Comparison of ENCODE assay signal across 13 cellular contexts in the genomic region with DNA sequence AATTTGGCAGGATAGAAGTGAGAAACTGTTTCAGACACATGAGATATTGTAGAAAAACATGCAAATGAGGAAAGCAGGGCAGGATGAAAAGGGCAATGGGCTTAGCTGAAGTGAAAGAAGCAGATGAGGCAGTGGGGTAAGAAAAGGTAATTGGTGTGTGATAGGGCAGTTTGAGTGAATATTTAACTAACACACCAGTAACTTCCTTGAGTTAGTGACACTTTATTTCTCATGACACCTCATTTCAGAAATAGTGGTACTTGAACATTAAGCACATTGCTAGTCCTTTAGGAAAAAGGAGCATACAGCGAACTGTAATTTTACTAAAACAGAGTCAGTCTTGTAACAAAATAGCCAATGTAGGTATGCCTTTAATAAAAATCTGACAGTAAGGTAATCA.
DNase-seq lines count a peak whose midpoint lies in the region; ATAC-seq, FAIRE-seq and TF ChIP-seq lines count a peak whose summit lies in the region.
"Had no signal": no experiment of that assay in that cellular context is flagged by ENCODE, and none has a peak within 500 bp of the region (broad histone marks: within the 10 kb centered on the region; RNA-seq: fewer than 3 reads in every experiment).

No MANE protein-coding gene starts in this region.

- no peak overlapping the region for H3K18ac ChIP-seq in mesendoderm (ENCODE audit: low read length)

- no peak overlapping the region for H3K27ac ChIP-seq in mesendoderm (ENCODE audit: low read depth, low read length)
- no peak overlapping the region for H3K27ac ChIP-seq in small intestine (ENCODE audit: low read depth in 1 of 2, low read length in 1 of 2)

- intact Hi-C loops in MCF 10A (cut with micrococcal nuclease), result no loop called here

- TF ChIP-seq CTCF in GM10266 (IDR thresholded peaks at IDR 0.05; ENCODE audit: control insufficient read depth, insufficient read depth, low read depth, missing control alignments) (no peak), MCF 10A (IDR thresholded peaks at IDR 0.05; ENCODE audit: unreplicated experiment) (no peak)

- peak; percentile 5 for DNase-seq in GM10266 (ENCODE audit: extremely low spot score)
- no peak for DNase-seq in MCF 10A (ENCODE audit: unreplicated experiment)
- no peak for DNase-seq in NCI-H1105 (lab: John Stamatoyannopoulos, UW)
- no peak for DNase-seq in mesendoderm
- DNase-seq in small intestine, result no peak
- DNase-seq: activated CD4-positive, alpha-beta T cell treated with anti-CD3 and anti-CD28 coated beads for 36 hours; activated naive CD4-positive, alpha-beta T cell treated with anti-CD3 and anti-CD28 coated beads, Interleukin-2, amount 10 ng/mL, durations not matched to agents 7 days and 5 days; Kasumi-1; NCI-H524 treated with DMSO at 0.1 percent for 48 hours had no signal

- no peak overlapping the region for H4K8ac ChIP-seq in mesendoderm (ENCODE audit: low read depth, low read length)

- CTCF ChIA-PET in MCF 10A (lab: Yijun Ruan, JAX), result interaction anchor here (2.2 kb wide), 1 partner anchor 20 kb away, joined by 11 read pairs; no protein-coding TSS in a partner anchor

- no peaks in the 10 kb centered on the region for H3K9me3 ChIP-seq in small intestine (ENCODE audit: control insufficient read depth, low read depth)

- no peaks in the 10 kb centered on the region for H3K79me1 ChIP-seq in mesendoderm (ENCODE audit: low read length)

- H3K27me3 ChIP-seq in mesendoderm (ENCODE audit: insufficient read depth, low read length, poor library complexity) (no peaks in the 10 kb centered on the region), small intestine (ENCODE audit: control insufficient read depth in 2 of 2, insufficient read depth in 2 of 2, low read length in 2 of 2) (no peaks in the 10 kb centered on the region)

- no peak overlapping the region for H3K9ac ChIP-seq in mesendoderm (ENCODE audit: low read length)

- BruUV-seq in MCF 10A (replicated peaks; lab: Mats Ljungman, UMichigan), result no TSS peak

- POLR2A ChIA-PET in MCF 10A (lab: Yijun Ruan, JAX), result no interaction called here

- no peak overlapping the region for H3K23ac ChIP-seq in mesendoderm (ENCODE audit: low read length)

- H3K4me1 Mint-ChIP-seq in MCF 10A (ENCODE audit: insufficient read depth, unreplicated experiment), result no peaks in the 10 kb centered on the region
- H3K4me1 Mint-ChIP-seq: activated CD4-positive, alpha-beta T cell treated with anti-CD3 and anti-CD28 coated beads for 36 hours; activated naive CD4-positive, alpha-beta T cell treated with anti-CD3 and anti-CD28 coated beads, Interleukin-2, amount 10 ng/mL, durations not matched to agents 7 days and 5 days had no signal

- ATAC-seq in GM19372 (IDR thresholded peaks at IDR 0.05; ENCODE audit: low read depth, unreplicated experiment), result peak; percentile 96
- peak; percentile 98 for ATAC-seq in HG02759 (IDR thresholded peaks at IDR 0.05; ENCODE audit: unreplicated experiment)
- ATAC-seq in HG03439 (IDR thresholded peaks at IDR 0.05; ENCODE audit: unreplicated experiment), result peak; percentile 79
- ATAC-seq: activated CD4-positive, alpha-beta T cell treated with anti-CD3 and anti-CD28 coated beads for 36 hours had no signal

- H3K4ac ChIP-seq in mesendoderm (ENCODE audit: low read depth, low read length), result no peak overlapping the region

- H3K56ac ChIP-seq in mesendoderm (ENCODE audit: low read length), result no peak overlapping the region

- H3K27ac Mint-ChIP-seq in MCF 10A (ENCODE audit: low read depth, unreplicated experiment), result no peak overlapping the region
- H3K27ac Mint-ChIP-seq: activated CD4-positive, alpha-beta T cell treated with anti-CD3 and anti-CD28 coated beads for 36 hours; activated naive CD4-positive, alpha-beta T cell treated with anti-CD3 and anti-CD28 coated beads, Interleukin-2, amount 10 ng/mL, durations not matched to agents 7 days and 5 days had no signal

- no peaks in the 10 kb centered on the region for H3K36me3 ChIP-seq in mesendoderm (ENCODE audit: control insufficient read depth, insufficient read depth, low read length)
- no peaks in the 10 kb centered on the region for H3K36me3 ChIP-seq in small intestine (ENCODE audit: control insufficient read depth in 2 of 2, insufficient read depth in 2 of 2, low read length in 2 of 2)

- no peak overlapping the region for H2BK5ac ChIP-seq in mesendoderm (ENCODE audit: low read length)

- H3K36me3 Mint-ChIP-seq in MCF 10A (ENCODE audit: insufficient read depth, unreplicated experiment), result peaks cover 7% of the 10 kb centered on the region

- no peak overlapping the region for H4K5ac ChIP-seq in mesendoderm (ENCODE audit: low read length)

- H2BK15ac ChIP-seq in mesendoderm (replicated peaks; ENCODE audit: low read depth), result no peak overlapping the region

- no peak for FAIRE-seq in small intestine (lab: Jason Lieb, UNC)
- FAIRE-seq: H1 had no signal

- no peaks in the 10 kb centered on the region for H3K79me2 ChIP-seq in mesendoderm (ENCODE audit: control insufficient read depth, insufficient read depth, low read length)

- WGBS in mesendoderm (ENCODE audit: extremely low coverage, insufficient coverage, low lambda C conversion rate), result no CpG with 5 or more reads among the region's 1 CpG
- WGBS in small intestine, 3 donors, result 93 to 100% (median 97%) methylated on average over 1 of the region's 1 CpG

- no peak overlapping the region for H3K4me3 Mint-ChIP-seq in MCF 10A (ENCODE audit: unreplicated experiment)
- H3K4me3 Mint-ChIP-seq: activated CD4-positive, alpha-beta T cell treated with anti-CD3 and anti-CD28 coated beads for 36 hours; activated naive CD4-positive, alpha-beta T cell treated with anti-CD3 and anti-CD28 coated beads, Interleukin-2, amount 10 ng/mL, durations not matched to agents 7 days and 5 days had no signal

- H3K4me3 ChIP-seq in mesendoderm (ENCODE audit: low read length) (no peak overlapping the region), small intestine (ENCODE audit: low read depth in 1 of 2, low read length in 2 of 2) (no peak overlapping the region)

- no peaks in the 10 kb centered on the region for H3K27me3 Mint-ChIP-seq in MCF 10A (ENCODE audit: insufficient read depth, unreplicated experiment)
- H3K27me3 Mint-ChIP-seq: activated CD4-positive, alpha-beta T cell treated with anti-CD3 and anti-CD28 coated beads for 36 hours; activated naive CD4-positive, alpha-beta T cell treated with anti-CD3 and anti-CD28 coated beads, Interleukin-2, amount 10 ng/mL, durations not matched to agents 7 days and 5 days had no signal

- peaks cover 7% of the 10 kb centered on the region for H3K9me3 Mint-ChIP-seq in MCF 10A (ENCODE audit: unreplicated experiment)
- H3K9me3 Mint-ChIP-seq: activated naive CD4-positive, alpha-beta T cell treated with anti-CD3 and anti-CD28 coated beads, Interleukin-2, amount 10 ng/mL, durations not matched to agents 7 days and 5 days had no signal

- H3K4me2 ChIP-seq in mesendoderm (ENCODE audit: low read length), result no peak overlapping the region

- no peak overlapping the region for H2BK120ac ChIP-seq in mesendoderm (ENCODE audit: low read depth, low read length)

- H3K4me1 ChIP-seq in mesendoderm (ENCODE audit: control insufficient read depth, low read depth, low read length) (peaks cover under 1% of the 10 kb centered on the region), small intestine (ENCODE audit: control insufficient read depth in 2 of 2, insufficient read depth in 1 of 2, low read depth in 1 of 2, low read length in 1 of 2) (no peaks in the 10 kb centered on the region)

- H2AK5ac ChIP-seq in mesendoderm (ENCODE audit: low read length), result no peak overlapping the region
